ENCODE assay signal across 22 cellular contexts in genomic region chr15:31930967-31931366, GRCh38.
DNase-seq lines count a peak whose midpoint lies in the region; ATAC-seq and TF ChIP-seq lines count a peak whose summit lies in the region.
"Had no signal": no experiment of that assay in that cellular context is flagged by ENCODE, and none has a peak within 500 bp of the region (broad histone marks: within the 10 kb centered on the region; RNA-seq: fewer than 3 reads in every experiment).

No MANE protein-coding gene starts in this region.

- H3K4me3 ChIP-seq in prostate gland = no peak overlapping the region
- H3K4me3 ChIP-seq: Peyer's patch, right atrium auricular region, SK-N-MC, tibial artery had no signal

- H3K27ac ChIP-seq in prostate gland = no peak overlapping the region
- H3K27ac ChIP-seq: Peyer's patch, right atrium auricular region, SK-N-MC, tibial artery had no signal

- 84% methylated on average over 4 of the region's 4 CpGs for WGBS in prostate gland

- H3K9me3 Mint-ChIP-seq in stimulated activated naive B cell treated with anti-CD40 and anti-IgM and Interleukin-4, amounts not matched to agents 10 μg/mL and 1 μg/mL and 100 μg/mL, for 72 hours = peaks cover 0 to 2% of the 10 kb centered on the region in 2 donors
- H3K9me3 Mint-ChIP-seq: T-helper 2 cell treated with Interferon-gamma antibody and Interleukin-4, amounts not matched to agents 5 μg/mL and 100 μg/mL, for 36 hours had no signal

- no peaks in the 10 kb centered on the region for H3K27me3 ChIP-seq in prostate gland (replicated peaks; ENCODE audit: insufficient read depth)
- H3K27me3 ChIP-seq: Peyer's patch, right atrium auricular region, tibial artery had no signal

- no peak overlapping the region for H3K27ac Mint-ChIP-seq in stimulated activated naive B cell treated with anti-CD40 and anti-IgM and Interleukin-4, amounts not matched to agents 10 μg/mL and 1 μg/mL and 100 μg/mL, for 72 hours
- H3K27ac Mint-ChIP-seq: CD14-positive monocyte; IgD-negative memory B cell; naive thymus-derived CD4-positive, alpha-beta T cell; stimulated activated memory B cell treated with anti-CD40 and anti-IgM and Interleukin-4, amounts not matched to agents 10 μg/mL and 1 μg/mL and 100 μg/mL, for 72 hours; T-helper 2 cell treated with Interferon-gamma antibody and Interleukin-4, amounts not matched to agents 5 μg/mL and 100 μg/mL, for 36 hours had no signal

- no peak overlapping the region for H3K4me3 Mint-ChIP-seq in stimulated activated naive B cell treated with anti-CD40 and anti-IgM and Interleukin-4, amounts not matched to agents 10 μg/mL and 1 μg/mL and 100 μg/mL, for 72 hours
- H3K4me3 Mint-ChIP-seq: CD14-positive monocyte; IgD-negative memory B cell; naive thymus-derived CD4-positive, alpha-beta T cell; stimulated activated memory B cell treated with anti-CD40 and anti-IgM and Interleukin-4, amounts not matched to agents 10 μg/mL and 1 μg/mL and 100 μg/mL, for 72 hours; T-helper 2 cell treated with Interferon-gamma antibody and Interleukin-4, amounts not matched to agents 5 μg/mL and 100 μg/mL, for 36 hours had no signal

- peak; percentile 66 for DNase-seq in activated effector memory CD4-positive, alpha-beta T cell treated with anti-CD3 and anti-CD28 coated beads, Interleukin-2, amount 50 U/mL, for 16 hours
- DNase-seq in activated effector memory CD4-positive, alpha-beta T cell treated with Interleukin-2 at 50 U/mL for 16 hours = no peak
- DNase-seq in activated naive CD4-positive, alpha-beta T cell treated with anti-CD3 and anti-CD28 coated beads, Interleukin-2, amount 50 U/mL, for 16 hours = peak; percentile 47
- peak; percentile 54 for DNase-seq in stimulated activated CD4-positive, alpha-beta T cell treated with anti-CD3 and anti-CD28 coated beads, Interleukin-4, amount 100 ng/mL, for 1 hour
- DNase-seq in stimulated activated naive B cell treated with anti-CD40 and anti-IgM and Interleukin-4, amounts not matched to agents 10 μg/mL and 1 μg/mL and 100 μg/mL, for 72 hours = peak; percentile 2
- no peak for DNase-seq in left cardiac atrium
- no peak for DNase-seq in prostate gland (ENCODE audit: low spot score)
- DNase-seq: activated CD8-positive, alpha-beta memory T cell treated with anti-CD3 and anti-CD28 coated beads, Interleukin-2, amount 50 U/mL, for 48 hours; mesenchymal stem cell; naive thymus-derived CD4-positive, alpha-beta T cell; NCI-H1417 treated with DMSO at 0.1 percent for 48 hours; NCI-H2107; NCI-H510A; Peyer's patch; tibial artery had no signal

- H3K36me3 ChIP-seq in prostate gland = no peaks in the 10 kb centered on the region
- H3K36me3 ChIP-seq: Peyer's patch, right atrium auricular region, tibial artery had no signal

- TF ChIP-seq POLR2A in prostate gland (IDR thresholded peaks at IDR 0.05) = no peak

- no peak for TF ChIP-seq CTCF in prostate gland (IDR thresholded peaks at IDR 0.05)

- intact Hi-C loops in left cardiac atrium (cut with DNase I) (no loop called here), prostate gland (cut with DNase I) (no loop called here)

- H3K4me1 ChIP-seq in prostate gland (replicated peaks) = no peaks in the 10 kb centered on the region
- H3K4me1 ChIP-seq: Peyer's patch, right atrium auricular region, tibial artery had no signal

- no peaks in the 10 kb centered on the region for H3K9me3 ChIP-seq in prostate gland
- H3K9me3 ChIP-seq: Peyer's patch, right atrium auricular region, tibial artery had no signal

- H3K4me1 Mint-ChIP-seq in stimulated activated naive B cell treated with anti-CD40 and anti-IgM and Interleukin-4, amounts not matched to agents 10 μg/mL and 1 μg/mL and 100 μg/mL, for 72 hours = peaks cover 0 to 5% of the 10 kb centered on the region in 2 donors
- H3K4me1 Mint-ChIP-seq: CD14-positive monocyte; IgD-negative memory B cell; naive thymus-derived CD4-positive, alpha-beta T cell; stimulated activated memory B cell treated with anti-CD40 and anti-IgM and Interleukin-4, amounts not matched to agents 10 μg/mL and 1 μg/mL and 100 μg/mL, for 72 hours had no signal

- H3K36me3 Mint-ChIP-seq in stimulated activated naive B cell treated with anti-CD40 and anti-IgM and Interleukin-4, amounts not matched to agents 10 μg/mL and 1 μg/mL and 100 μg/mL, for 72 hours = no peaks in the 10 kb centered on the region
- H3K36me3 Mint-ChIP-seq: CD14-positive monocyte; IgD-negative memory B cell; naive thymus-derived CD4-positive, alpha-beta T cell; stimulated activated memory B cell treated with anti-CD40 and anti-IgM and Interleukin-4, amounts not matched to agents 10 μg/mL and 1 μg/mL and 100 μg/mL, for 72 hours had no signal

- H3K27me3 Mint-ChIP-seq in stimulated activated naive B cell treated with anti-CD40 and anti-IgM and Interleukin-4, amounts not matched to agents 10 μg/mL and 1 μg/mL and 100 μg/mL, for 72 hours = peaks cover 8 to 12% of the 10 kb centered on the region in 2 donors

- ATAC-seq in stimulated activated naive B cell treated with anti-CD40 and anti-IgM and Interleukin-4, amounts not matched to agents 10 μg/mL and 1 μg/mL and 100 μg/mL, for 72 hours (replicated peaks) = peak; percentile 69 to 79
- no peak for ATAC-seq in GM21717 (IDR thresholded peaks at IDR 0.05; ENCODE audit: unreplicated experiment)
- ATAC-seq in left cardiac atrium = no peak
- ATAC-seq: naive thymus-derived CD4-positive, alpha-beta T cell; stimulated activated memory B cell treated with anti-CD40 and anti-IgM and Interleukin-4, amounts not matched to agents 10 μg/mL and 1 μg/mL and 100 μg/mL, for 72 hours had no signal

Comparison
In these comparisons a context has a peak if more than half of its experiments do, and no peak if none do; other contexts are left out.
1. DNase-seq: peak in activated effector memory CD4-positive, alpha-beta T cell treated with anti-CD3 and anti-CD28 coated beads, Interleukin-2, amount 50 U/mL, for 16 hours (single experiment), activated naive CD4-positive, alpha-beta T cell treated with anti-CD3 and anti-CD28 coated beads, Interleukin-2, amount 50 U/mL, for 16 hours (single experiment), stimulated activated CD4-positive, alpha-beta T cell treated with anti-CD3 and anti-CD28 coated beads, Interleukin-4, amount 100 ng/mL, for 1 hour (single experiment) and stimulated activated naive B cell treated with anti-CD40 and anti-IgM and Interleukin-4, amounts not matched to agents 10 μg/mL and 1 μg/mL and 100 μg/mL, for 72 hours (single experiment); none in activated effector memory CD4-positive, alpha-beta T cell treated with Interleukin-2 at 50 U/mL for 16 hours (single experiment), left cardiac atrium (single experiment) and prostate gland (single experiment).
2. ATAC-seq: peak in stimulated activated naive B cell treated with anti-CD40 and anti-IgM and Interleukin-4, amounts not matched to agents 10 μg/mL and 1 μg/mL and 100 μg/mL, for 72 hours (2 of 2); none in GM21717 (single experiment) and left cardiac atrium (0 of 2).